In the genomic region with DNA sequence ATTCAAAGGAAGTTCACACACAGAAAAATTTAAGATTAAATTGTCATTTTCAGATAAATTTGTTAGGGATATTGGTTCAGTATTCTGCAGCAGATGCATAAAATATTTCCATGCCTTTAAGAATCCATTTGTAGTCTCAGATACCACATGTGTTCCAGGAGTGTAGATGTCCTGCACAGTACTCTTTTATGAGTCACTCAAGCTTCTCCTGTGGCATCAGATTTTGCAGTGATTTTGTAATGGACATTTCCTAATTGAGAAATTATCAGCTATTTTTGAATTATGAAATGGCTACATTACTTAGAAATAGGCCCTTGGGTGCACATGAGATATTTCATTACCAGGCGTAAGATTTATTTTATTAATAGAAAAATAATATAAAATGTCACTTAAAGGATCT, we compare ENCODE assay signal across 16 cellular contexts. TPM values are rescaled to one million over a fixed set of nuclear protein-coding genes. Genes with fewer than 3 reads are reported as not detected.
DNase-seq lines count a peak whose midpoint lies in the region; ATAC-seq and TF ChIP-seq lines count a peak whose summit lies in the region.
"Had no signal": no experiment of that assay in that cellular context is flagged by ENCODE, and none has a peak within 500 bp of the region (broad histone marks: within the 10 kb centered on the region; RNA-seq: fewer than 3 reads in every experiment).

No MANE protein-coding gene starts in this region.

- no peaks in the 10 kb centered on the region for H3K4me1 Mint-ChIP-seq in activated CD4-positive, alpha-beta T cell treated with anti-CD3 and anti-CD28 coated beads for 36 hours
- H3K4me1 Mint-ChIP-seq: CD4-positive, CD25-positive, alpha-beta regulatory T cell had no signal

- intact Hi-C loops in activated CD4-positive, alpha-beta T cell treated with anti-CD3 and anti-CD28 coated beads for 36 hours (cut with DNase I, micrococcal nuclease), result no loop called here

- peaks cover 12% of the 10 kb centered on the region for H3K27me3 Mint-ChIP-seq in activated CD4-positive, alpha-beta T cell treated with anti-CD3 and anti-CD28 coated beads for 36 hours
- H3K27me3 Mint-ChIP-seq: CD4-positive, CD25-positive, alpha-beta regulatory T cell had no signal

- DNase-seq in GM03348 (ENCODE audit: low spot score) (peak; percentile 29), LHCN-M2 (ENCODE audit: low read depth) (peak; percentile 10), epithelial cell of esophagus (ENCODE audit: low read depth) (peak; percentile 50), DMS53 treated with DMSO at 0.1 percent for 48 hours (lab: John Stamatoyannopoulos, UW; ENCODE audit: unreplicated experiment) (no peak)
- no peak for DNase-seq in activated naive CD4-positive, alpha-beta T cell treated with anti-CD3 and anti-CD28 coated beads, Interleukin-2, amount 50 U/mL, for 16 hours
- DNase-seq in activated CD4-positive, alpha-beta T cell treated with anti-CD3 and anti-CD28 coated beads for 36 hours, result no peak
- DNase-seq: BE2C; C1 segment of cervical spinal cord; Caco-2; CD4-positive, CD25-positive, alpha-beta regulatory T cell; DMS79; GDM1; GOT3; H7; IMR-90 had no signal

- no peak for TF ChIP-seq CTCF in epithelial cell of esophagus (IDR thresholded peaks at IDR 0.05; ENCODE audit: insufficient read depth, low read depth, low read length, missing control alignments)

- no peak overlapping the region for H3K27ac Mint-ChIP-seq in activated CD4-positive, alpha-beta T cell treated with anti-CD3 and anti-CD28 coated beads for 36 hours
- H3K27ac Mint-ChIP-seq: CD4-positive, CD25-positive, alpha-beta regulatory T cell had no signal

- H3K9me3 Mint-ChIP-seq in activated CD4-positive, alpha-beta T cell treated with anti-CD3 and anti-CD28 coated beads for 36 hours (ENCODE audit: low read depth), result no peaks in the 10 kb centered on the region

- H3K4me3 Mint-ChIP-seq in activated CD4-positive, alpha-beta T cell treated with anti-CD3 and anti-CD28 coated beads for 36 hours, result no peak overlapping the region
- H3K4me3 Mint-ChIP-seq: CD4-positive, CD25-positive, alpha-beta regulatory T cell had no signal

- POLR2A ChIA-PET in activated CD4-positive, alpha-beta T cell treated with anti-CD3 and anti-CD28 coated beads for 36 hours (lab: Charles Lee), result interaction anchor here (0.8 kb wide), 1 partner anchor 1505 kb away, joined by 3 read pairs; no protein-coding TSS in a partner anchor

- CTCF ChIA-PET in activated CD4-positive, alpha-beta T cell treated with anti-CD3 and anti-CD28 coated beads for 36 hours (lab: Charles Lee), result interaction anchor here (0.8 to 1.4 kb wide), 2 partner anchors 19 to 116 kb away, joined by 3 read pairs; partner anchors contain the start of gene MMP3

- H3K4me3 ChIP-seq in epithelial cell of esophagus (ENCODE audit: low read length), result no peak overlapping the region

- H3K36me3 Mint-ChIP-seq in activated CD4-positive, alpha-beta T cell treated with anti-CD3 and anti-CD28 coated beads for 36 hours (ENCODE audit: low read depth), result no peaks in the 10 kb centered on the region
- H3K36me3 Mint-ChIP-seq: CD4-positive, CD25-positive, alpha-beta regulatory T cell had no signal

- no peak for ATAC-seq in activated CD4-positive, alpha-beta T cell treated with anti-CD3 and anti-CD28 coated beads for 36 hours

RNA-seq across cellular contexts. Expression of gene MMP3, which starts 18.9 kb away (rescaled TPM):
- total RNA-seq in LHCN-M2 (2014; rRNA removed), result 5.1 and 9.0 TPM in 2 replicates
- 0.18 TPM for polyA plus RNA-seq in LHCN-M2 (2012)
- total RNA-seq in activated CD4-positive, alpha-beta T cell treated with anti-CD3 and anti-CD28 coated beads for 36 hours, result not detected
- total RNA-seq: Caco-2; CD4-positive, CD25-positive, alpha-beta regulatory T cell; H7 had no signal
- polyA plus RNA-seq: CD4-positive, CD25-positive, alpha-beta regulatory T cell had no signal

RNA-seq across cellular contexts. Expression of gene MMP1, which starts 26.6 kb away (rescaled TPM):
- total RNA-seq in LHCN-M2 (2014; rRNA removed), result 0.17 TPM in 1 of 2 replicates, not detected in the other
- polyA plus RNA-seq in LHCN-M2 (2012), result 0.02 TPM
- not detected for total RNA-seq in activated CD4-positive, alpha-beta T cell treated with anti-CD3 and anti-CD28 coated beads for 36 hours
- total RNA-seq: CD4-positive, CD25-positive, alpha-beta regulatory T cell had no signal
- polyA plus RNA-seq: CD4-positive, CD25-positive, alpha-beta regulatory T cell had no signal

RNA-seq across cellular contexts. Expression of gene MMP10, which starts 44.1 kb away (rescaled TPM):
- total RNA-seq in LHCN-M2 (2014; rRNA removed), result not detected in 2 replicates
- not detected for polyA plus RNA-seq in LHCN-M2 (2012)
- not detected for total RNA-seq in activated CD4-positive, alpha-beta T cell treated with anti-CD3 and anti-CD28 coated beads for 36 hours
- total RNA-seq: CD4-positive, CD25-positive, alpha-beta regulatory T cell; Daoy; H7; IMR-90 had no signal
- polyA plus RNA-seq: CD4-positive, CD25-positive, alpha-beta regulatory T cell; IMR-90 had no signal

RNA-seq across cellular contexts. Expression of gene MMP12, which starts 50.2 kb away (rescaled TPM):
- total RNA-seq in LHCN-M2 (2014; rRNA removed), result 0.19 TPM in 1 of 2 replicates, not detected in the other
- polyA plus RNA-seq in LHCN-M2 (2012), result not detected
- total RNA-seq in activated CD4-positive, alpha-beta T cell treated with anti-CD3 and anti-CD28 coated beads for 36 hours, result not detected
- total RNA-seq: Caco-2; CD4-positive, CD25-positive, alpha-beta regulatory T cell; H7; IMR-90 had no signal
- polyA plus RNA-seq: CD4-positive, CD25-positive, alpha-beta regulatory T cell; IMR-90 had no signal

Comparison
In these comparisons a context has a peak if more than half of its experiments do, and no peak if none do; other contexts are left out.
1. DNase-seq: peak in GM03348 (single experiment), LHCN-M2 (single experiment) and epithelial cell of esophagus (single experiment); none in activated naive CD4-positive, alpha-beta T cell treated with anti-CD3 and anti-CD28 coated beads, Interleukin-2, amount 50 U/mL, for 16 hours (single experiment), activated CD4-positive, alpha-beta T cell treated with anti-CD3 and anti-CD28 coated beads for 36 hours (single experiment) and DMS53 treated with DMSO at 0.1 percent for 48 hours (single experiment).